In genomic region chr17:50571681-50572080, GRCh38 we compare ENCODE assay signal across 9 cellular contexts. TPM values are rescaled to one million over a fixed set of nuclear protein-coding genes. Genes with fewer than 3 reads are reported as not detected.
"Had no signal": no experiment of that assay in that cellular context is flagged by ENCODE, and none has a peak within 500 bp of the region (broad histone marks: within the 10 kb centered on the region; RNA-seq: fewer than 3 reads in every experiment).

No MANE protein-coding gene starts in this region.

- H3K9me3 ChIP-seq: HAP-1 had no signal

- H3K4me2 ChIP-seq: GM23338 had no signal

- FAIRE-seq: HepG2 had no signal

- H2AFZ ChIP-seq: GM23338 had no signal

- H3K36me3 ChIP-seq: HAP-1 had no signal

- ATAC-seq: GM23338, HCT116, HepG2 had no signal

- DNase-seq: H7, HFFc6, KBM-7 had no signal

- H3K4me1 ChIP-seq: HAP-1 had no signal

- H3K4me3 ChIP-seq: GM23338, HAP-1 had no signal

RNA-seq across cellular contexts. Expression of gene CACNA1G, which starts 11.2 kb away (rescaled TPM):
- polyA plus RNA-seq: HepG2, IgD-negative memory B cell had no signal

RNA-seq across cellular contexts. Expression of gene EPN3, which starts 39.1 kb away (rescaled TPM):
- total RNA-seq: H4 had no signal
- polyA plus RNA-seq: IgD-negative memory B cell had no signal
